ENCODE assay signal across 19 cellular contexts in the genomic region with DNA sequence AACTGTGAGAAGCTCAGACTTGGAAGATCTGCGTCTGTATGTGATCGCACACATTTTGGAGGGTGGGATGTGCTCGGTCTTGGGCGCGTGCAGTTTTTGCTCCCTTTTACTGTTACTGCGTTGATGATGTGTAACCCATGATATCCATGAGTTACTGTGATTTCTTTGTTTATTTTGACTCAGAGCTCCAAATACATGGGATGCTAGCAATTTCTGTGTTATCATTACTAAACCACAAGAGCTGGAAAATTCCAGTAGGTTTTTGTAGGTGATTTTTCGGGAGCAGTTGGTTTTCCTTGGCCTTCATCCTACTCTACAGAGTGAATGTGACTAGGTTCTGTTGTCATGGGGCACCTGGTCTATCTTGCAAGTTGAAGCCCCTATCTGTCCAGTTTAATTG.
DNase-seq lines count a peak whose midpoint lies in the region; ATAC-seq, FAIRE-seq and TF ChIP-seq lines count a peak whose summit lies in the region.
"Had no signal": no experiment of that assay in that cellular context is flagged by ENCODE, and none has a peak within 500 bp of the region (broad histone marks: within the 10 kb centered on the region; RNA-seq: fewer than 3 reads in every experiment).

No MANE protein-coding gene starts in this region.

- H3K36me3 ChIP-seq in bronchial epithelial cell (ENCODE audit: control insufficient read depth, insufficient read depth, low read length) (no peaks in the 10 kb centered on the region), colonic mucosa (no peaks in the 10 kb centered on the region)
- H3K36me3 ChIP-seq: prostate gland had no signal

- POLR2A ChIA-PET in A549 (lab: Yijun Ruan, JAX): no interaction called here

- TF ChIP-seq CTCF in A549 (IDR thresholded peaks at IDR 0.05): no peak
- no peak for TF ChIP-seq CTCF in bronchial epithelial cell (IDR thresholded peaks at IDR 0.05; ENCODE audit: insufficient read depth, low read length, severe bottlenecking)
- TF ChIP-seq CTCF in colonic mucosa (IDR thresholded peaks at IDR 0.05): no peak

- H3K9ac ChIP-seq in colonic mucosa (ENCODE audit: low read depth in 2 of 2, low read length in 2 of 2): no peak overlapping the region
- H3K9ac ChIP-seq: KMS-11 had no signal

- H3K27ac ChIP-seq in A549: no peak overlapping the region
- H3K27ac ChIP-seq in colonic mucosa: no peak overlapping the region
- H3K27ac ChIP-seq: hepatocyte, KMS-11, prostate gland had no signal

- peak in 1 of 2 experiments; percentile 47; a peak in 1 of 6 replicates for ATAC-seq in A549
- ATAC-seq in GM19463 (IDR thresholded peaks at IDR 0.05; ENCODE audit: unreplicated experiment): no peak
- ATAC-seq: HCT116, left colon had no signal

- no peak for TF ChIP-seq RAD21 in A549 (conservative IDR thresholded peaks at IDR 0.05 in 1 of 2, IDR thresholded peaks at IDR 0.05 in 1 of 2)

- no peak overlapping the region for H3K27ac Mint-ChIP-seq in T-helper 2 cell treated with Interferon-gamma antibody and Interleukin-4, amounts not matched to agents 5 μg/mL and 100 μg/mL, for 36 hours

- TF ChIP-seq EP300 in A549 (IDR thresholded peaks at IDR 0.05): no peak

- peak overlapping the region; percentile 34; the same call in 2 of the 3 replicates for H3K4me2 ChIP-seq in A549
- H3K4me2 ChIP-seq: hepatocyte, KMS-11 had no signal

- H3K4me3 Mint-ChIP-seq in T-helper 2 cell treated with Interferon-gamma antibody and Interleukin-4, amounts not matched to agents 5 μg/mL and 100 μg/mL, for 36 hours: no peak overlapping the region

- FAIRE-seq in A549 (lab: Jason Lieb, UNC) (no peak), bronchial epithelial cell (lab: Jason Lieb, UNC) (peak; percentile 43)

- H3K4me1 ChIP-seq in A549: peaks cover 12% of the 10 kb centered on the region
- H3K4me1 ChIP-seq in colonic mucosa: no peaks in the 10 kb centered on the region
- H3K4me1 ChIP-seq: prostate gland had no signal

- H3K27me3 ChIP-seq in bronchial epithelial cell (ENCODE audit: control insufficient read depth, insufficient read depth, low read length) (no peaks in the 10 kb centered on the region), colonic mucosa (no peaks in the 10 kb centered on the region)
- H3K27me3 ChIP-seq: hepatocyte had no signal

- no peak overlapping the region for H3K4me3 ChIP-seq in A549
- H3K4me3 ChIP-seq in bronchial epithelial cell (ENCODE audit: low read depth, low read length): no peak overlapping the region
- no peak overlapping the region for H3K4me3 ChIP-seq in colonic mucosa
- H3K4me3 ChIP-seq: hepatocyte, prostate gland had no signal

- DNase-seq in A549 (ENCODE audit: low read depth in 1 of 2, low spot score in 1 of 2) (no peak), H4 (ENCODE audit: low spot score) (peak; percentile 46), bronchial epithelial cell (ENCODE audit: low read depth) (no peak), kidney tubule cell (ENCODE audit: low spot score) (peak; percentile 29), colonic mucosa (no peak), SW 1271 (lab: John Stamatoyannopoulos, UW) (no peak)
- DNase-seq in T-helper 2 cell treated with Interferon-gamma antibody and Interleukin-4, amounts not matched to agents 5 μg/mL and 100 μg/mL, for 36 hours (ENCODE audit: low spot score): no peak
- DNase-seq: activated effector memory CD4-positive, alpha-beta T cell treated with Interleukin-2 at 50 U/mL for 16 hours; AML-193; DMS 273 treated with DMSO at 0.1 percent for 48 hours; left colon; NCI-H1436 treated with DMSO at 0.1 percent for 48 hours; NCI-H446 treated with DMSO at 0.1 percent for 48 hours; stimulated activated CD4-positive, alpha-beta T cell treated with anti-CD3 and anti-CD28 coated beads, Interleukin-4, amount 100 ng/mL, for 1 hour had no signal

- H3K4me1 Mint-ChIP-seq in T-helper 2 cell treated with Interferon-gamma antibody and Interleukin-4, amounts not matched to agents 5 μg/mL and 100 μg/mL, for 36 hours (ENCODE audit: low read depth): no peaks in the 10 kb centered on the region

- CTCF ChIA-PET in A549 (lab: Yijun Ruan, JAX): interaction anchor here (0.6 to 2.3 kb wide), 6 partner anchors 8 to 128 kb away, joined by 3 to 11 read pairs (median 4); no protein-coding TSS in a partner anchor

- H3K36me3 Mint-ChIP-seq in T-helper 2 cell treated with Interferon-gamma antibody and Interleukin-4, amounts not matched to agents 5 μg/mL and 100 μg/mL, for 36 hours (ENCODE audit: low read depth): no peaks in the 10 kb centered on the region

- no peak for TF ChIP-seq POLR2A in A549 (IDR thresholded peaks at IDR 0.05; ENCODE audit: low read length)

- intact Hi-C loops in colonic mucosa (cut with DNase I): no loop called here

- H3K9me3 ChIP-seq in A549 (no peaks in the 10 kb centered on the region), colonic mucosa (no peaks in the 10 kb centered on the region)
- H3K9me3 ChIP-seq: prostate gland had no signal

- 79% methylated on average over 7 of the region's 7 CpGs for WGBS in A549 (ENCODE audit: missing lambda C conversion rate)

- no peaks in the 10 kb centered on the region for H3K9me3 Mint-ChIP-seq in T-helper 2 cell treated with Interferon-gamma antibody and Interleukin-4, amounts not matched to agents 5 μg/mL and 100 μg/mL, for 36 hours

- H3K27me3 Mint-ChIP-seq in T-helper 2 cell treated with Interferon-gamma antibody and Interleukin-4, amounts not matched to agents 5 μg/mL and 100 μg/mL, for 36 hours (ENCODE audit: low read depth): no peaks in the 10 kb centered on the region

TF ChIP-seq in A549, 52 proteins besides CTCF, POLR2A, EP300 and RAD21:
- TF ChIP-seq FOSL2 (IDR thresholded peaks at IDR 0.05) (no peak), FOSL2 (CRISPR knock-in tag; IDR thresholded peaks at IDR 0.05) (0 out of 2 replicates have a peak, but pooled peaks have one; percentile 24), BHLHE40 (IDR thresholded peaks at IDR 0.05; ENCODE audit: low read depth, low read length) (no peak), CHD4 (IDR thresholded peaks at IDR 0.05; ENCODE audit: borderline replicate concordance) (no peak)

Comparison
In these comparisons a context has a peak if more than half of its experiments do, and no peak if none do; other contexts are left out.
1. DNase-seq: peak in H4 (single experiment) and kidney tubule cell (single experiment); none in A549 (0 of 2), bronchial epithelial cell (single experiment), colonic mucosa (single experiment), SW 1271 (0 of 2) and T-helper 2 cell treated with Interferon-gamma antibody and Interleukin-4, amounts not matched to agents 5 μg/mL and 100 μg/mL, for 36 hours (single experiment).